Comparison of ENCODE assay signal across 13 cellular contexts in genomic region chr2:40093036-40093673, GRCh38.
A peak's percentile ranks its signal among the peaks of the same experiment; 100 is the strongest.
DNase-seq lines count a peak whose midpoint lies in the region; FAIRE-seq and TF ChIP-seq lines count a peak whose summit lies in the region.
"Had no signal": no experiment of that assay in that cellular context is flagged by ENCODE, and none has a peak within 500 bp of the region (broad histone marks: within the 10 kb centered on the region; RNA-seq: fewer than 3 reads in every experiment).

No MANE protein-coding gene starts in this region.

- TF ChIP-seq CTCF in mammary epithelial cell (conservative IDR thresholded peaks at IDR 0.05 in 1 of 2, IDR thresholded peaks at IDR 0.05 in 1 of 2; ENCODE audit: extremely low read depth in 1 of 2, insufficient read depth in 1 of 2, low read depth in 1 of 2, low read length in 2 of 2), result no peak
- no peak for TF ChIP-seq CTCF in MCF 10A (IDR thresholded peaks at IDR 0.05; ENCODE audit: unreplicated experiment)
- no peak for TF ChIP-seq CTCF in endothelial cell of umbilical vein (IDR thresholded peaks at IDR 0.05; ENCODE audit: extremely low read depth in 1 of 2, insufficient read depth in 1 of 2, low read depth in 1 of 2, low read length in 2 of 2)
- TF ChIP-seq CTCF in mesothelial cell of epicardium (IDR thresholded peaks at IDR 0.05; ENCODE audit: unreplicated experiment), result no peak
- no peak for TF ChIP-seq CTCF in uterus (IDR thresholded peaks at IDR 0.05)

- H3K4me3 ChIP-seq in mammary epithelial cell (replicated peaks in 1 of 3; ENCODE audit: insufficient read depth in 1 of 3, low read depth in 2 of 3, low read length in 3 of 3) (no peak overlapping the region), endothelial cell of umbilical vein (replicated peaks in 1 of 3; ENCODE audit: insufficient read depth in 1 of 3, low read depth in 1 of 3, low read length in 3 of 3) (no peak overlapping the region), uterus (no peak overlapping the region)

- 55% methylated on average over 6 of the region's 6 CpGs for WGBS in mammary epithelial cell (ENCODE audit: low coverage, missing lambda C conversion rate)

- H3K9me3 ChIP-seq in mammary epithelial cell (replicated peaks; ENCODE audit: insufficient read depth, low read length) (no peaks in the 10 kb centered on the region), endothelial cell of umbilical vein (replicated peaks; ENCODE audit: control insufficient read depth, insufficient read depth, low read length) (no peaks in the 10 kb centered on the region), uterus (no peaks in the 10 kb centered on the region)

- H3K27me3 ChIP-seq in mammary epithelial cell (ENCODE audit: insufficient read depth, low read length) (no peaks in the 10 kb centered on the region), endothelial cell of umbilical vein (ENCODE audit: control insufficient read depth in 2 of 2, insufficient read depth in 2 of 2, low read length in 2 of 2) (no peaks in the 10 kb centered on the region), uterus (no peaks in the 10 kb centered on the region)

- H3K4me1 Mint-ChIP-seq in MCF 10A (ENCODE audit: insufficient read depth, unreplicated experiment) (peaks cover 35% of the 10 kb centered on the region), mesothelial cell of epicardium (peaks cover 24% of the 10 kb centered on the region)
- H3K4me1 Mint-ChIP-seq in activated CD4-positive, alpha-beta T cell treated with anti-CD3 and anti-CD28 coated beads, Interleukin-2, amount 10 ng/mL, durations not matched to agents 7 days and 5 days, result no peaks in the 10 kb centered on the region
- H3K4me1 Mint-ChIP-seq: activated T-helper 17 cell treated with anti-CD3 and anti-CD28 coated beads, Interleukin-2, amount 50 U/mL, for 72 hours had no signal

- H3K36me3 ChIP-seq in mammary epithelial cell (ENCODE audit: insufficient read depth, low read length) (no peaks in the 10 kb centered on the region), endothelial cell of umbilical vein (ENCODE audit: control insufficient read depth in 2 of 2, extremely low read depth in 1 of 2, insufficient read depth in 2 of 2, low read length in 2 of 2) (no peaks in the 10 kb centered on the region), uterus (no peaks in the 10 kb centered on the region)

- H3K27me3 Mint-ChIP-seq in MCF 10A (ENCODE audit: insufficient read depth, unreplicated experiment) (no peaks in the 10 kb centered on the region), mesothelial cell of epicardium (ENCODE audit: low read depth) (no peaks in the 10 kb centered on the region)
- no peaks in the 10 kb centered on the region for H3K27me3 Mint-ChIP-seq in activated CD4-positive, alpha-beta T cell treated with anti-CD3 and anti-CD28 coated beads, Interleukin-2, amount 10 ng/mL, durations not matched to agents 7 days and 5 days

- H3K4me2 ChIP-seq in mammary epithelial cell (ENCODE audit: insufficient read depth, low read depth, low read length), result no peak overlapping the region
- H3K4me2 ChIP-seq in endothelial cell of umbilical vein (ENCODE audit: insufficient read depth, low read length), result no peak overlapping the region

- no peaks in the 10 kb centered on the region for H3K9me3 Mint-ChIP-seq in MCF 10A (ENCODE audit: unreplicated experiment)
- H3K9me3 Mint-ChIP-seq in mesothelial cell of epicardium, result no peaks in the 10 kb centered on the region
- no peaks in the 10 kb centered on the region for H3K9me3 Mint-ChIP-seq in activated CD4-positive, alpha-beta T cell treated with anti-CD3 and anti-CD28 coated beads, Interleukin-2, amount 10 ng/mL, durations not matched to agents 7 days and 5 days
- H3K9me3 Mint-ChIP-seq: activated T-helper 17 cell treated with anti-CD3 and anti-CD28 coated beads, Interleukin-2, amount 50 U/mL, for 72 hours had no signal

- no peak overlapping the region for H3K9ac ChIP-seq in mammary epithelial cell (ENCODE audit: insufficient read depth, low read length)
- H3K9ac ChIP-seq in endothelial cell of umbilical vein (replicated peaks; ENCODE audit: extremely low read depth, insufficient read depth, low read length), result no peak overlapping the region

- FAIRE-seq in endothelial cell of umbilical vein (lab: Jason Lieb, UNC), result no peak

- no peaks in the 10 kb centered on the region for H3K79me2 ChIP-seq in mammary epithelial cell (ENCODE audit: insufficient read depth, low read length)
- no peaks in the 10 kb centered on the region for H3K79me2 ChIP-seq in endothelial cell of umbilical vein (ENCODE audit: control insufficient read depth, insufficient read depth, low read length)

- no peak overlapping the region for H3K27ac ChIP-seq in mammary epithelial cell (ENCODE audit: insufficient read depth, low read depth, low read length)
- no peak overlapping the region for H3K27ac ChIP-seq in endothelial cell of umbilical vein (ENCODE audit: insufficient read depth, low read depth, low read length)
- no peak overlapping the region for H3K27ac ChIP-seq in uterus

- CTCF ChIA-PET in mammary epithelial cell (lab: Charles Lee; ENCODE audit: low non-redundant PET) (no interaction called here), MCF 10A (lab: Yijun Ruan, JAX) (no interaction called here), endothelial cell of umbilical vein (lab: Charles Lee) (no interaction called here)
- CTCF ChIA-PET in activated CD4-positive, alpha-beta T cell treated with anti-CD3 and anti-CD28 coated beads, Interleukin-2, amount 10 ng/mL, durations not matched to agents 7 days and 5 days (lab: Charles Lee), result no interaction called here

- H3K27ac Mint-ChIP-seq in MCF 10A (ENCODE audit: low read depth, unreplicated experiment) (no peak overlapping the region), mesothelial cell of epicardium (peak overlapping the region; percentile 27)
- no peak overlapping the region for H3K27ac Mint-ChIP-seq in activated CD4-positive, alpha-beta T cell treated with anti-CD3 and anti-CD28 coated beads, Interleukin-2, amount 10 ng/mL, durations not matched to agents 7 days and 5 days
- H3K27ac Mint-ChIP-seq: activated T-helper 17 cell treated with anti-CD3 and anti-CD28 coated beads, Interleukin-2, amount 50 U/mL, for 72 hours had no signal

- DNase-seq in mammary epithelial cell (no peak), MCF 10A (ENCODE audit: unreplicated experiment) (no peak), endothelial cell of umbilical vein (ENCODE audit: low read depth, low spot score) (peak; percentile 6), mesothelial cell of epicardium (ENCODE audit: low spot score in 2 of 2, unreplicated experiment in 2 of 2) (no peak), superior temporal gyrus (ENCODE audit: extremely low spot score) (peak; percentile 22), islet precursor cell (no peak), uterus (no peak)
- DNase-seq in activated CD4-positive, alpha-beta T cell treated with anti-CD3 and anti-CD28 coated beads, Interleukin-2, amount 10 ng/mL, durations not matched to agents 7 days and 5 days, result no peak
- DNase-seq: activated CD4-positive, alpha-beta T cell treated with anti-CD3 and anti-CD28 coated beads, Interleukin-2, amount 50 U/mL, for 48 hours; NCI-H526 treated with DMSO at 0.1 percent for 48 hours; occipital lobe; RPMI8226 had no signal

- H4K20me1 ChIP-seq in mammary epithelial cell (ENCODE audit: insufficient read depth, low read length), result no peaks in the 10 kb centered on the region
- no peaks in the 10 kb centered on the region for H4K20me1 ChIP-seq in endothelial cell of umbilical vein (replicated peaks; ENCODE audit: control insufficient read depth, extremely low read depth, insufficient read depth, low read length)

- POLR2A ChIA-PET in MCF 10A (lab: Yijun Ruan, JAX) (no interaction called here), endothelial cell of umbilical vein (lab: Charles Lee) (no interaction called here)
- POLR2A ChIA-PET in activated CD4-positive, alpha-beta T cell treated with anti-CD3 and anti-CD28 coated beads, Interleukin-2, amount 10 ng/mL, durations not matched to agents 7 days and 5 days (lab: Charles Lee), result no interaction called here

- H3K4me3 Mint-ChIP-seq in MCF 10A (ENCODE audit: unreplicated experiment) (no peak overlapping the region), mesothelial cell of epicardium (no peak overlapping the region)
- H3K4me3 Mint-ChIP-seq in activated CD4-positive, alpha-beta T cell treated with anti-CD3 and anti-CD28 coated beads, Interleukin-2, amount 10 ng/mL, durations not matched to agents 7 days and 5 days, result no peak overlapping the region
- H3K4me3 Mint-ChIP-seq: activated T-helper 17 cell treated with anti-CD3 and anti-CD28 coated beads, Interleukin-2, amount 50 U/mL, for 72 hours had no signal

- intact Hi-C loops in mammary epithelial cell (cut with micrococcal nuclease), result no loop called here
- intact Hi-C loops in MCF 10A (cut with micrococcal nuclease), result no loop called here
- intact Hi-C loops in endothelial cell of umbilical vein (cut with micrococcal nuclease), result no loop called here
- intact Hi-C loops in uterus (cut with DNase I; ENCODE audit: low total_unique reads), result no loop called here

- H2AFZ ChIP-seq in mammary epithelial cell (ENCODE audit: low read depth, low read length) (peak overlapping the region; percentile 54), endothelial cell of umbilical vein (ENCODE audit: low read depth, low read length) (no peak overlapping the region)

- H3K9me1 ChIP-seq in endothelial cell of umbilical vein (replicated peaks; ENCODE audit: control insufficient read depth, extremely low read depth, insufficient read depth, low read length), result no peaks in the 10 kb centered on the region

- dilution Hi-C loops in mammary epithelial cell (cut with HindIII; ENCODE audit: low sequenced_read_pairs), result no loop called here
- dilution Hi-C loops in endothelial cell of umbilical vein (cut with MboI; ENCODE audit: extremely low pct_ligation_motif_present, low sequenced_read_pairs), result no loop called here

- H3K36me3 Mint-ChIP-seq in MCF 10A (ENCODE audit: insufficient read depth, unreplicated experiment) (no peaks in the 10 kb centered on the region), mesothelial cell of epicardium (no peaks in the 10 kb centered on the region)
- H3K36me3 Mint-ChIP-seq in activated CD4-positive, alpha-beta T cell treated with anti-CD3 and anti-CD28 coated beads, Interleukin-2, amount 10 ng/mL, durations not matched to agents 7 days and 5 days (ENCODE audit: low read depth), result no peaks in the 10 kb centered on the region

- H3K4me1 ChIP-seq in mammary epithelial cell (ENCODE audit: insufficient read depth, low read length) (peaks cover 37% of the 10 kb centered on the region), endothelial cell of umbilical vein (ENCODE audit: control insufficient read depth, extremely low read depth, insufficient read depth, low read length) (peaks cover 11% of the 10 kb centered on the region), uterus (peaks cover 0 to 5% of the 10 kb centered on the region in 2 donors)

- in situ Hi-C loops in mammary epithelial cell (cut with MboI; ENCODE audit: low sequenced_read_pairs in 2 of 2), result no loop called here

- BruUV-seq in mammary epithelial cell (replicated peaks; lab: Mats Ljungman, UMichigan) (no TSS peak), MCF 10A (replicated peaks; lab: Mats Ljungman, UMichigan) (no TSS peak), endothelial cell of umbilical vein (replicated peaks; lab: Mats Ljungman, UMichigan) (no TSS peak)

- no peak for TF ChIP-seq POLR2A in endothelial cell of umbilical vein (IDR thresholded peaks at IDR 0.05; ENCODE audit: low read depth, low read length)
- TF ChIP-seq POLR2A in uterus (IDR thresholded peaks at IDR 0.05), result no peak

TF ChIP-seq in endothelial cell of umbilical vein, 7 proteins besides CTCF, POLR2A, EP300 and RAD21 (continues in another document):
- no peak for TF ChIP-seq MYC (IDR thresholded peaks at IDR 0.05; ENCODE audit: low read depth, low read length)

Comparison
In these comparisons a context has a peak if more than half of its experiments do, and no peak if none do; other contexts are left out.
1. DNase-seq: peak in endothelial cell of umbilical vein (single experiment) and superior temporal gyrus (single experiment); none in mammary epithelial cell (single experiment), MCF 10A (single experiment), mesothelial cell of epicardium (0 of 2), islet precursor cell (single experiment), activated CD4-positive, alpha-beta T cell treated with anti-CD3 and anti-CD28 coated beads, Interleukin-2, amount 10 ng/mL, durations not matched to agents 7 days and 5 days (single experiment) and uterus (0 of 2).